ENCODE assay signal across 8 cellular contexts in the genomic region with DNA sequence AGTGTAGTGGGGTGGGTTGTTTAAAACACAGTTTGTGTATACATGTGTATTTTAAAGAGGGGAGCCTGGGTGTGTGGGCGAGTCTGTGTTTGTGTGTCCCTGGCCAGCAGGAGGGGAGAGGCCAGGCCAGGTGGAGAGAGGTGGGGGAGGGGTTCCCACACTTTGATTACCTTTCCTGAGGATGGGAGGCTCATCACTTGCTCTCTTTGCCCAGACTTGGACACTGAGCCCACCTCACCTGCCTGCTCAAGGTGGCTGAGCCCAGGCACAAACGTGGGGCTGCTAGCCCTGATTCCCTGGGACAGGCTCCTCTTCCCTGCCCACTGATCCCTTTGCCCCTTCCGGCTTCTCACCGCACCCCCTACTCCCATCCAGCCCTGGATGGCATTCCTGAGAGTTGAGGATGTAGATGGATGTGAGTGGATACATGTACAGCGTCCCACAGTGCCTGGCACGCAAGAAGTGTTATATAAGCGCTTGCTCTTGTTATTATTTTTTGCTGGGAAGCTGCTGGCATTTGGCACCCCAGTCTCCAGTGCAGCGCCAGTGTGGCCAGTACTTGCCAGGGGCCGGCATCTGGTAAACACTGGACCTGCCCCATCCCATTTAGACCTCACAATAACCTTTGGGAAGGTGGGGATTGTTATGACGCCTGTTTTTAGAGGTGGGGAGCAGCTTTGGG. TPM values are rescaled to one million over a fixed set of nuclear protein-coding genes. Genes with fewer than 3 reads are reported as not detected.
DNase-seq lines count a peak whose midpoint lies in the region; ATAC-seq and TF ChIP-seq lines count a peak whose summit lies in the region.

No MANE protein-coding gene starts in this region.

- H3K9me3 Mint-ChIP-seq in T-helper 1 cell treated with Interleukin-12 subunit alpha and Interleukin-12 subunit beta and Interleukin-4 antibody, amounts not matched to agents 30 μg/mL and 1 μg/mL, for 36 hours: no peaks in the 10 kb centered on the region

- H4K20me1 ChIP-seq in GM23248 (ENCODE audit: insufficient read depth): no peaks in the 10 kb centered on the region

- peaks cover 36% of the 10 kb centered on the region for H3K4me1 Mint-ChIP-seq in T-helper 1 cell treated with Interleukin-12 subunit alpha and Interleukin-12 subunit beta and Interleukin-4 antibody, amounts not matched to agents 30 μg/mL and 1 μg/mL, for 36 hours (ENCODE audit: low read depth)

- peaks cover 23% of the 10 kb centered on the region; the same call in 1 of the 2 replicates for H3K36me3 ChIP-seq in GM23248 (ENCODE audit: low read depth)

- H2AFZ ChIP-seq in GM23248: no peak overlapping the region

- H3K9ac ChIP-seq in GM23248: peak overlapping the region; percentile 99

- H3K36me3 Mint-ChIP-seq in T-helper 1 cell treated with Interleukin-12 subunit alpha and Interleukin-12 subunit beta and Interleukin-4 antibody, amounts not matched to agents 30 μg/mL and 1 μg/mL, for 36 hours (ENCODE audit: low read depth): peaks cover 21% of the 10 kb centered on the region

- H3K27me3 ChIP-seq in GM23248 (replicated peaks; ENCODE audit: insufficient read depth) (no peaks in the 10 kb centered on the region), foreskin keratinocyte (no peaks in the 10 kb centered on the region)

- H3K27me3 Mint-ChIP-seq in T-helper 1 cell treated with Interleukin-12 subunit alpha and Interleukin-12 subunit beta and Interleukin-4 antibody, amounts not matched to agents 30 μg/mL and 1 μg/mL, for 36 hours (ENCODE audit: low read depth): no peaks in the 10 kb centered on the region

- H3K4me3 ChIP-seq in GM23248: peak overlapping the region; percentile 92

- WGBS in GM23248 (ENCODE audit: low coverage in 1 of 2, low lambda C conversion rate in 2 of 2, missing lambda C conversion rate in 2 of 2), 2 experiments: 2 to 3% methylated on average over 10 of the region's 10 CpGs

- H3K79me2 ChIP-seq in GM23248 (ENCODE audit: insufficient read depth): peaks cover 39% of the 10 kb centered on the region

- peak; percentile 79 for DNase-seq in GM23248
- DNase-seq in foreskin keratinocyte: no peak
- DNase-seq in sciatic nerve (ENCODE audit: low spot score): no peak
- no peak for DNase-seq in NCI-H2081 treated with DMSO at 0.1 percent for 48 hours (lab: John Stamatoyannopoulos, UW)
- DNase-seq in islet precursor cell: no peak
- DNase-seq in NCI-H128 (lab: John Stamatoyannopoulos, UW; ENCODE audit: unreplicated experiment): no peak

- H3K4me2 ChIP-seq in GM23248 (ENCODE audit: unreplicated experiment): peak overlapping the region; percentile 99

- H3K27ac ChIP-seq in GM23248 (peak overlapping the region; percentile 98), foreskin keratinocyte (peak overlapping the region; percentile 86)

- H3K27ac Mint-ChIP-seq in T-helper 1 cell treated with Interleukin-12 subunit alpha and Interleukin-12 subunit beta and Interleukin-4 antibody, amounts not matched to agents 30 μg/mL and 1 μg/mL, for 36 hours: peak overlapping the region; percentile 98

- no peaks in the 10 kb centered on the region for H3K9me3 ChIP-seq in GM23248 (ENCODE audit: low read depth)

- ATAC-seq in foreskin keratinocyte (no peak), sciatic nerve (peak; percentile 1), GM18873 (IDR thresholded peaks at IDR 0.05; ENCODE audit: low FRiP score, unreplicated experiment) (no peak)

- peaks cover 37% of the 10 kb centered on the region for H3F3A ChIP-seq in GM23248 (ENCODE audit: insufficient read depth)

- H3K4me1 ChIP-seq in GM23248 (ENCODE audit: insufficient read depth) (peaks cover 12% of the 10 kb centered on the region), foreskin keratinocyte (peaks cover 4% of the 10 kb centered on the region)

- H3K4me3 Mint-ChIP-seq in T-helper 1 cell treated with Interleukin-12 subunit alpha and Interleukin-12 subunit beta and Interleukin-4 antibody, amounts not matched to agents 30 μg/mL and 1 μg/mL, for 36 hours: peak overlapping the region; percentile 96

- in situ Hi-C loops in GM23248 (cut with MboI): loop anchor here (25.0 kb wide), 1 partner anchor 544 kb away; the partner anchor contains the start of gene PARD6B

- no peak for TF ChIP-seq CTCF in foreskin keratinocyte (conservative IDR thresholded peaks at IDR 0.05)

- H3K9me2 ChIP-seq in GM23248 (ENCODE audit: insufficient read depth): no peaks in the 10 kb centered on the region

- intact Hi-C loops in sciatic nerve (cut with DNase I): loop anchor here (5.0 kb wide), 1 partner anchor 114 kb away; no protein-coding TSS in a partner anchor

RNA-seq across cellular contexts. Expression of gene CEBPB, which starts 2.7 kb away (rescaled TPM):
- 54.4 and 73.8 TPM in 2 replicates for total RNA-seq in GM23248 (2014; rRNA removed; shearing (Covaris generic))
- polyA plus RNA-seq in GM23248 (2016; fragmentation: Nextera tagmentation; extraction: Ambion mirVana) (46.5 and 47.1 TPM in 2 replicates), foreskin keratinocyte (31.9 and 32.3 TPM in 2 replicates)
- total RNA-seq in foreskin keratinocyte (24.1 and 25.7 TPM in 2 replicates), sciatic nerve (113 TPM)

RNA-seq across cellular contexts. Expression of gene PEDS1, which starts 39.8 kb away (rescaled TPM):
- 54.6 and 55.7 TPM in 2 replicates for total RNA-seq in GM23248 (2014; rRNA removed; shearing (Covaris generic))
- polyA plus RNA-seq in GM23248 (2016; fragmentation: Nextera tagmentation; extraction: Ambion mirVana) (53.9 and 54.0 TPM in 2 replicates), foreskin keratinocyte (57.0 and 65.6 TPM in 2 replicates)
- total RNA-seq in foreskin keratinocyte (58.2 and 67.4 TPM in 2 replicates), sciatic nerve (39.5 TPM)
